17 cellular contexts compared by ENCODE assay signal in genomic region chr5:178108966-178109365, GRCh38. TPM values are rescaled to one million over a fixed set of nuclear protein-coding genes. Genes with fewer than 3 reads are reported as not detected.
DNase-seq lines count a peak whose midpoint lies in the region; TF ChIP-seq lines count a peak whose summit lies in the region.
"Had no signal": no experiment of that assay in that cellular context is flagged by ENCODE, and none has a peak within 500 bp of the region (broad histone marks: within the 10 kb centered on the region; RNA-seq: fewer than 3 reads in every experiment).

No MANE protein-coding gene starts in this region.

- H3K4me3 Mint-ChIP-seq in immature natural killer cell, result no peak overlapping the region
- H3K4me3 Mint-ChIP-seq: stimulated activated naive CD8-positive, alpha-beta T cell treated with anti-CD3 and anti-CD28 coated beads, Interleukin-15, amount 100 ng/mL, for 72 hours had no signal

- intact Hi-C loops in colonic mucosa (cut with DNase I), result no loop called here

- H3K4me3 ChIP-seq in H7 (ENCODE audit: insufficient read depth, low read depth, low read length), result no peak overlapping the region
- no peak overlapping the region for H3K4me3 ChIP-seq in colonic mucosa
- H3K4me3 ChIP-seq in osteoblast (ENCODE audit: insufficient read depth, low read length), result no peak overlapping the region

- H3K27me3 ChIP-seq in H7 (ENCODE audit: control insufficient read depth, insufficient read depth, low read length) (no peaks in the 10 kb centered on the region), colonic mucosa (peaks cover 4% of the 10 kb centered on the region), osteoblast (ENCODE audit: insufficient read depth, low read length) (peaks cover 16% of the 10 kb centered on the region)

- peaks cover 5 to 7% of the 10 kb centered on the region in 2 donors for H3K4me1 Mint-ChIP-seq in immature natural killer cell

- no peak overlapping the region for H2AFZ ChIP-seq in osteoblast (ENCODE audit: low read length)

- TF ChIP-seq CTCF in colonic mucosa (IDR thresholded peaks at IDR 0.05) (no peak), osteoblast (IDR thresholded peaks at IDR 0.05; ENCODE audit: extremely low read depth, low read depth, low read length) (no peak)

- no peaks in the 10 kb centered on the region for H3K79me2 ChIP-seq in osteoblast (ENCODE audit: insufficient read depth, low read length)

- no peaks in the 10 kb centered on the region for H4K20me1 ChIP-seq in osteoblast (ENCODE audit: insufficient read depth, low read length)

- H3K4me1 ChIP-seq in colonic mucosa (peaks cover 8% of the 10 kb centered on the region), osteoblast (ENCODE audit: insufficient read depth, low read length) (no peaks in the 10 kb centered on the region)

- no peaks in the 10 kb centered on the region for H3K9me3 Mint-ChIP-seq in immature natural killer cell
- H3K9me3 Mint-ChIP-seq: stimulated activated naive CD8-positive, alpha-beta T cell treated with anti-CD3 and anti-CD28 coated beads, Interleukin-15, amount 100 ng/mL, for 72 hours had no signal

- no peak overlapping the region for H3K27ac Mint-ChIP-seq in immature natural killer cell
- H3K27ac Mint-ChIP-seq: stimulated activated naive CD8-positive, alpha-beta T cell treated with anti-CD3 and anti-CD28 coated beads, Interleukin-15, amount 100 ng/mL, for 72 hours had no signal

- H3K27ac ChIP-seq in colonic mucosa (no peak overlapping the region), osteoblast (ENCODE audit: low read depth, low read length) (no peak overlapping the region)

- peak; percentile 24 for DNase-seq in H7
- DNase-seq in NOMO-1 treated with DMSO at 0.1 percent for 48 hours (lab: John Stamatoyannopoulos, UW; ENCODE audit: unreplicated experiment), result peak; percentile 62
- DNase-seq in colonic mucosa, result peak; percentile 85
- peak; percentile 57 for DNase-seq in osteoblast (ENCODE audit: insufficient read length, low spot score, missing footprints)
- no peak for DNase-seq in immature natural killer cell
- DNase-seq in HuH-7 (ENCODE audit: low spot score), result no peak
- no peak for DNase-seq in NCI-H226
- no peak for DNase-seq in SW 1271 (lab: John Stamatoyannopoulos, UW)
- DNase-seq: activated CD4-positive, alpha-beta T cell treated with anti-CD3 and anti-CD28 coated beads, Interleukin-2, amount 50 U/mL, for 4 hours; activated naive CD4-positive, alpha-beta T cell treated with anti-CD3 and anti-CD28 coated beads, Interleukin-2, amount 50 U/mL, for 16 hours; activated T-cell treated with anti-CD3 and anti-CD28 coated beads for 4 hours; KG1; left cardiac atrium; NCI-H1436 treated with DMSO at 0.1 percent for 48 hours; Right ventricle myocardium superior; stimulated activated CD4-positive, alpha-beta T cell treated with anti-CD3 and anti-CD28 coated beads, Interleukin-2, amount 100 ng/mL, for 24 hours; stimulated activated naive CD8-positive, alpha-beta T cell treated with anti-CD3 and anti-CD28 coated beads, Interleukin-15, amount 100 ng/mL, for 72 hours had no signal

- H3K36me3 Mint-ChIP-seq in immature natural killer cell, result no peaks in the 10 kb centered on the region

- H3K36me3 ChIP-seq in H7 (replicated peaks; ENCODE audit: control insufficient read depth, insufficient read depth, low read length), result no peaks in the 10 kb centered on the region
- H3K36me3 ChIP-seq in colonic mucosa, result no peaks in the 10 kb centered on the region
- H3K36me3 ChIP-seq in osteoblast (ENCODE audit: insufficient read depth, low read length), result no peaks in the 10 kb centered on the region

- peak overlapping the region in 1 of 2 donors; percentile 9 for H3K9ac ChIP-seq in colonic mucosa (ENCODE audit: low read depth in 2 of 2, low read length in 2 of 2)

- no peak overlapping the region for H3K4me2 ChIP-seq in osteoblast (ENCODE audit: insufficient read depth, low read length)

- H3K9me3 ChIP-seq in colonic mucosa (no peaks in the 10 kb centered on the region), osteoblast (ENCODE audit: low read depth, low read length) (peaks cover 2% of the 10 kb centered on the region)

- H3K27me3 Mint-ChIP-seq in immature natural killer cell (ENCODE audit: low read depth in 3 of 3), result peaks cover 17 to 32% (median 26%) of the 10 kb centered on the region in 3 donors
- H3K27me3 Mint-ChIP-seq: stimulated activated naive CD8-positive, alpha-beta T cell treated with anti-CD3 and anti-CD28 coated beads, Interleukin-15, amount 100 ng/mL, for 72 hours had no signal

RNA-seq across cellular contexts. Expression of gene N4BP3, which starts 4.4 kb away (rescaled TPM):
- 32.0 and 36.5 TPM in 2 replicates for total RNA-seq in H7 (2014; rRNA removed; shearing (Covaris generic))
- total RNA-seq in colonic mucosa (1 to 10 TPM; 2.2 to 3.3 TPM), osteoblast (under 0.01 TPM in 2 replicates)
- under 1 TPM in 2 of 3 donors, not detected in 1; 0.07 to 0.10 TPM for polyA plus RNA-seq in immature natural killer cell

RNA-seq across cellular contexts. Expression of gene RMND5B, which starts 21.8 kb away (rescaled TPM):
- 38.2 and 51.3 TPM in 2 replicates for total RNA-seq in H7 (2014; rRNA removed; shearing (Covaris generic))
- total RNA-seq in colonic mucosa, result 10 to 100 TPM; 31.9 to 50.1 TPM
- total RNA-seq in osteoblast, result 20.0 and 20.6 TPM in 2 replicates
- 10 to 100 TPM; 10.0 to 12.4 (median 11.8) TPM for polyA plus RNA-seq in immature natural killer cell

RNA-seq across cellular contexts. Expression of gene NHP2, which starts 44.7 kb away (rescaled TPM):
- total RNA-seq in H7 (2014; rRNA removed; shearing (Covaris generic)), result 254 and 275 TPM in 2 replicates
- total RNA-seq in colonic mucosa, result 100 to 1,000 TPM in 1 of 2 donors, 10 to 100 TPM in 1; 64.8 to 182 TPM
- 66.2 and 71.3 TPM in 2 replicates for total RNA-seq in osteoblast
- 100 to 1,000 TPM; 163 to 196 (median 195) TPM for polyA plus RNA-seq in immature natural killer cell

Comparison
In these comparisons a context has a peak if more than half of its experiments do, and no peak if none do; other contexts are left out.
1. DNase-seq: peak in H7 (single experiment), NOMO-1 treated with DMSO at 0.1 percent for 48 hours (single experiment), colonic mucosa (single experiment) and osteoblast (single experiment); none in immature natural killer cell (0 of 3), HuH-7 (single experiment), NCI-H226 (single experiment) and SW 1271 (0 of 2).